Comparison of ENCODE assay signal across 9 cellular contexts in the genomic region with DNA sequence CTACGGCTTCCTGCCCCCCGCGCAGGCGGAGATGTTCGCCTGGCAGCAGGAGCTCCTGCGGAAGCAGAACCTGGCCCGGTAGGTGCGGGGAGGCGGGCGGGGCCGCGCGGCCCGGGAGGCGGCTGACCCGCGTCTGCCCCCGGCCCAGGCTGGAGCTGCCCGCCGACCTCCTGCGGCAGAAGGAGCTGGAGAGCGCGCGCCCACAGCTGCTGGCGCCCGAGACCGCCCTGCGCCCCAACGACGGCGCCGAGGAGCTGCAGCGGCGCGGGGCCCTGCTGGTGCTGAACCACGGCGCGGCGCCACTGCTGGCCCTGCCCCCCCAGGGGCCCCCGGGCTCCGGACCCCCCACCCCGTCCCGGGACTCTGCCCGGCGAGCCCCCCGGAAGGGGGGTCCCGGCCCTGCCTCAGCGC. TPM values are rescaled to one million over a fixed set of nuclear protein-coding genes. Genes with fewer than 3 reads are reported as not detected.
DNase-seq lines count a peak whose midpoint lies in the region; ATAC-seq and TF ChIP-seq lines count a peak whose summit lies in the region.
"Had no signal": no experiment of that assay in that cellular context is flagged by ENCODE, and none has a peak within 500 bp of the region (broad histone marks: within the 10 kb centered on the region; RNA-seq: fewer than 3 reads in every experiment).

No MANE protein-coding gene starts in this region.

- peaks cover 6% of the 10 kb centered on the region for H3K23me2 ChIP-seq in H9 (ENCODE audit: insufficient read length, low read depth, low read length, poor library complexity, severe bottlenecking)

- ATAC-seq in GM21528 (IDR thresholded peaks at IDR 0.05; ENCODE audit: low FRiP score, unreplicated experiment) (no peak), GM21717 (IDR thresholded peaks at IDR 0.05; ENCODE audit: unreplicated experiment) (no peak), HG03097 (IDR thresholded peaks at IDR 0.05; ENCODE audit: low FRiP score, unreplicated experiment) (no peak)

- H2AK5ac ChIP-seq in H9 (ENCODE audit: insufficient read length, low read length), result no peak overlapping the region
- H2AK5ac ChIP-seq in mesenchymal stem cell (ENCODE audit: low read length, severe bottlenecking), result no peak overlapping the region

- no peak overlapping the region for H2BK5ac ChIP-seq in H9 (ENCODE audit: insufficient read length, low read length)
- no peak overlapping the region for H2BK5ac ChIP-seq in mesenchymal stem cell (ENCODE audit: low read depth, low read length, poor library complexity, severe bottlenecking)

- H2BK15ac ChIP-seq in H9 (ENCODE audit: low read depth, low read length), result no peak overlapping the region
- peak overlapping the region; percentile 55 for H2BK15ac ChIP-seq in mesenchymal stem cell (ENCODE audit: low read depth, poor library complexity, severe bottlenecking)

- CTCF ChIA-PET in AG04450 (lab: Charles Lee), result interaction anchor here (0.6 to 0.7 kb wide), 2 partner anchors 38 to 80 kb away, joined by 3 read pairs; no protein-coding TSS in a partner anchor

- H3K18ac ChIP-seq in H9 (ENCODE audit: insufficient read length, low read depth, low read length), result no peak overlapping the region
- H3K18ac ChIP-seq in mesenchymal stem cell (ENCODE audit: low read depth in 1 of 2, low read length in 2 of 2), result peak overlapping the region; percentile 56 to 67

- H2BK12ac ChIP-seq in H9 (ENCODE audit: insufficient read length, low read depth, low read length) (no peak overlapping the region), mesenchymal stem cell (ENCODE audit: low read length in 2 of 2) (peak overlapping the region in 1 of 2 experiments; percentile 37)

- H3K4me2 ChIP-seq in H9 (ENCODE audit: insufficient read depth, insufficient read length, low read length) (peak overlapping the region; percentile 36), mesenchymal stem cell (ENCODE audit: low read length, poor library complexity, severe bottlenecking) (peak overlapping the region; percentile 68)

- H3K4me1 ChIP-seq in H9 (ENCODE audit: insufficient read depth, low read length) (no peaks in the 10 kb centered on the region), mesenchymal stem cell (ENCODE audit: control insufficient read depth, insufficient read depth, low read depth, low read length) (peaks cover 70% of the 10 kb centered on the region)

- H3K9me3 Mint-ChIP-seq in H9, result no peaks in the 10 kb centered on the region

- no peak overlapping the region for H3K14ac ChIP-seq in H9 (ENCODE audit: insufficient read depth, low read length)
- H3K14ac ChIP-seq in mesenchymal stem cell (ENCODE audit: low read length in 2 of 2), result no peak overlapping the region

- POLR2A ChIA-PET in AG04450 (lab: Yijun Ruan, JAX), result interaction anchor here (0.7 to 1.3 kb wide), 5 partner anchors 9 to 26 kb away, joined by 3 to 8 read pairs (median 4); a partner anchor contains a TSS

- H3K4me3 Mint-ChIP-seq in H9, result no peak overlapping the region

- no peaks in the 10 kb centered on the region; the same call in 1 of the 2 replicates for H3K9me3 ChIP-seq in AG04450 (ENCODE audit: control insufficient read depth, insufficient read depth, low read length)
- H3K9me3 ChIP-seq in H9 (ENCODE audit: control insufficient read depth, low read depth, low read length), result no peaks in the 10 kb centered on the region
- H3K9me3 ChIP-seq in mesenchymal stem cell (ENCODE audit: control insufficient read depth, low read length), result no peaks in the 10 kb centered on the region

- H3K4ac ChIP-seq in H9 (ENCODE audit: low read depth, low read length) (no peak overlapping the region), mesenchymal stem cell (ENCODE audit: low read depth in 1 of 2, low read length in 2 of 2) (peak overlapping the region in 1 of 2 experiments; percentile 32)

- H4K91ac ChIP-seq in H9 (ENCODE audit: insufficient read length, low read depth, low read length) (no peak overlapping the region), mesenchymal stem cell (ENCODE audit: low read length) (no peak overlapping the region)

- no peak overlapping the region for H2BK20ac ChIP-seq in H9 (ENCODE audit: low read depth, low read length, poor library complexity, severe bottlenecking)

- H2BK120ac ChIP-seq in H9 (ENCODE audit: low read depth, low read length, poor library complexity, severe bottlenecking) (no peak overlapping the region), mesenchymal stem cell (ENCODE audit: low read depth, low read length) (peak overlapping the region; percentile 74)

- H3K79me2 ChIP-seq in H9 (ENCODE audit: insufficient read depth, low read length), result no peaks in the 10 kb centered on the region

- H4K8ac ChIP-seq in H9 (replicated peaks; ENCODE audit: insufficient read length, low read depth, low read length) (no peak overlapping the region), mesenchymal stem cell (ENCODE audit: low read length) (no peak overlapping the region)

- peaks cover 51% of the 10 kb centered on the region for H3K27me3 Mint-ChIP-seq in H9 (ENCODE audit: low read depth)

- no peak for TF ChIP-seq CTCF in AG04450 (IDR thresholded peaks at IDR 0.05; ENCODE audit: low read depth, low read length)
- TF ChIP-seq CTCF in H9 (conservative IDR thresholded peaks at IDR 0.05), result no peak
- no peak for TF ChIP-seq CTCF in astrocyte of the cerebellum (IDR thresholded peaks at IDR 0.05; ENCODE audit: low read depth, low read length, missing control alignments)

- no peaks in the 10 kb centered on the region for H3K79me1 ChIP-seq in H9 (ENCODE audit: insufficient read depth, low read depth, low read length, poor library complexity, severe bottlenecking)
- H3K79me1 ChIP-seq in mesenchymal stem cell (replicated peaks; ENCODE audit: low read length, poor library complexity, severe bottlenecking), result peaks cover 2% of the 10 kb centered on the region

- H3K27me3 ChIP-seq in AG04450 (ENCODE audit: control insufficient read depth, insufficient read depth, low read length) (no peaks in the 10 kb centered on the region), H9 (ENCODE audit: insufficient read depth, low read length) (peaks cover 38% of the 10 kb centered on the region), mesenchymal stem cell (ENCODE audit: control insufficient read depth in 1 of 2, insufficient read depth in 1 of 2, low read length in 2 of 2) (peaks cover 11 to 18% of the 10 kb centered on the region in 2 experiments)

- H3K27ac ChIP-seq in AG04450 (ENCODE audit: low read depth, low read length) (no peak overlapping the region), H9 (ENCODE audit: insufficient read length, low read depth, low read length) (no peak overlapping the region), mesenchymal stem cell (ENCODE audit: low read length, poor library complexity, severe bottlenecking) (no peak overlapping the region)

- peaks cover 13 to 29% (median 18%) of the 10 kb centered on the region in 3 experiments for H3K36me3 Mint-ChIP-seq in H9 (ENCODE audit: insufficient read depth in 1 of 3, low read depth in 3 of 3)

- H3K9ac ChIP-seq in H9 (ENCODE audit: extremely low read depth, insufficient read length, low read length) (no peak overlapping the region), mesenchymal stem cell (ENCODE audit: low read length) (no peak overlapping the region)

- H3K36me3 ChIP-seq in mesenchymal stem cell (ENCODE audit: control insufficient read depth in 1 of 2, insufficient read depth in 2 of 2, low read depth in 1 of 2, low read length in 2 of 2), result peaks cover 19 to 32% of the 10 kb centered on the region in 2 experiments

- no peak overlapping the region for H4K5ac ChIP-seq in H9 (ENCODE audit: insufficient read length, low read depth, low read length)

- peak overlapping the region; percentile 49 for H3K4me3 ChIP-seq in AG04450 (ENCODE audit: low read depth, low read length)
- peak overlapping the region; percentile 42 for H3K4me3 ChIP-seq in astrocyte of the cerebellum (ENCODE audit: low read depth, low read length)
- peak overlapping the region in 1 of 2 experiments; percentile 41 for H3K4me3 ChIP-seq in mesenchymal stem cell (ENCODE audit: insufficient read depth in 1 of 2, low read depth in 1 of 2, low read length in 2 of 2)

- no CpG with 5 or more reads among the region's 48 CpGs for WGBS in H9 (ENCODE audit: extremely low coverage, insufficient read length, low lambda C conversion rate)
- 1% methylated on average over 31 of the region's 48 CpGs for WGBS in mesenchymal stem cell

- H3K4me1 Mint-ChIP-seq in H9, result peaks cover 3 to 36% of the 10 kb centered on the region in 2 experiments

- DNase-seq in AG04450 (ENCODE audit: low read depth, low spot score) (no peak), H9 (no peak), astrocyte of the cerebellum (ENCODE audit: low read depth) (no peak), mesenchymal stem cell (peak; percentile 33), AG08396 (ENCODE audit: low spot score) (no peak)
- DNase-seq: activated gamma-delta T cell treated with Interleukin-2 at 50 U/mL for 16 hours had no signal

- H3K27ac Mint-ChIP-seq in H9, result no peak overlapping the region

- in situ Hi-C loops in astrocyte of the cerebellum (cut with HindIII; ENCODE audit: low sequenced_read_pairs), result no loop called here

- H3T11ph ChIP-seq in H9 (ENCODE audit: low read length), result no peak overlapping the region

- H3K23ac ChIP-seq in H9 (ENCODE audit: insufficient read length, low read depth, low read length) (no peak overlapping the region), mesenchymal stem cell (ENCODE audit: low read length in 2 of 2) (no peak overlapping the region)

- H2AFZ ChIP-seq in H9 (ENCODE audit: low read length) (no peak overlapping the region), mesenchymal stem cell (ENCODE audit: low read depth, low read length) (no peak overlapping the region)

- no peak overlapping the region for H3K56ac ChIP-seq in H9 (ENCODE audit: insufficient read length, low read depth, low read length)

- no peaks in the 10 kb centered on the region for H4K20me1 ChIP-seq in H9 (ENCODE audit: control insufficient read depth, insufficient read depth, insufficient read length)

RNA-seq across cellular contexts. Expression of a gene that starts 16.6 kb away (rescaled TPM):
- 36.1 and 41.7 TPM in 2 replicates for polyA plus RNA-seq in AG04450 (2011; rRNA removed)
- polyA minus RNA-seq in AG04450 (2011; rRNA and poly(A)+ RNA removed), result 42.0 and 54.6 TPM in 2 replicates
- 130 and 138 TPM in 2 replicates for total RNA-seq in H9 (2021)
- polyA plus RNA-seq in mesenchymal stem cell (2013, experiment 1 of 2), result 32.5 TPM
- 33.0 TPM for polyA plus RNA-seq in mesenchymal stem cell (2013, experiment 2 of 2)

RNA-seq across cellular contexts. Expression of a gene that starts 18.0 kb away (rescaled TPM):
- 5.5 and 9.7 TPM in 2 replicates for polyA plus RNA-seq in AG04450 (2011; rRNA removed)
- 1.7 and 3.5 TPM in 2 replicates for polyA minus RNA-seq in AG04450 (2011; rRNA and poly(A)+ RNA removed)
- total RNA-seq in H9 (2021), result 41.4 TPM in 2 replicates
- polyA plus RNA-seq in mesenchymal stem cell (2013, experiment 1 of 2), result 11.5 TPM
- polyA plus RNA-seq in mesenchymal stem cell (2013, experiment 2 of 2), result 12.5 TPM

RNA-seq across cellular contexts. Expression of a gene that starts 18.7 kb away (rescaled TPM):
- polyA plus RNA-seq in AG04450 (2011; rRNA removed), result 1.6 and 2.1 TPM in 2 replicates
- 1.3 and 1.5 TPM in 2 replicates for polyA minus RNA-seq in AG04450 (2011; rRNA and poly(A)+ RNA removed)
- 13.5 and 15.7 TPM in 2 replicates for total RNA-seq in H9 (2021)
- polyA plus RNA-seq in mesenchymal stem cell (2013, experiment 1 of 2), result 2.2 TPM
- 1.9 TPM for polyA plus RNA-seq in mesenchymal stem cell (2013, experiment 2 of 2)

RNA-seq across cellular contexts. Expression of a gene that starts 23.9 kb away (rescaled TPM):
- 0.06 and 0.15 TPM in 2 replicates for polyA plus RNA-seq in AG04450 (2011; rRNA removed)
- polyA minus RNA-seq in AG04450 (2011; rRNA and poly(A)+ RNA removed), result 0.09 and 0.14 TPM in 2 replicates
- 2.0 and 3.0 TPM in 2 replicates for total RNA-seq in H9 (2021)
- polyA plus RNA-seq in mesenchymal stem cell (2013, experiment 1 of 2), result 0.75 TPM
- 0.60 TPM for polyA plus RNA-seq in mesenchymal stem cell (2013, experiment 2 of 2)

RNA-seq across cellular contexts. Expression of a gene that starts 39.5 kb away (rescaled TPM):
- polyA plus RNA-seq in AG04450 (2011; rRNA removed), result not detected in 2 replicates
- polyA minus RNA-seq in AG04450 (2011; rRNA and poly(A)+ RNA removed), result 0.37 TPM in 1 of 2 replicates, not detected in the other
- not detected in 2 replicates for total RNA-seq in H9 (2021)
- polyA plus RNA-seq in mesenchymal stem cell (2013, experiment 1 of 2), result not detected
- not detected for polyA plus RNA-seq in mesenchymal stem cell (2013, experiment 2 of 2)
